ENCODE assay signal across 16 cellular contexts in genomic region chr19:49217382-49217781, GRCh38. TPM values are rescaled to one million over a fixed set of nuclear protein-coding genes. Genes with fewer than 3 reads are reported as not detected.
DNase-seq lines count a peak whose midpoint lies in the region; ATAC-seq and TF ChIP-seq lines count a peak whose summit lies in the region.
"Had no signal": no experiment of that assay in that cellular context is flagged by ENCODE, and none has a peak within 500 bp of the region (broad histone marks: within the 10 kb centered on the region; RNA-seq: fewer than 3 reads in every experiment).

No MANE protein-coding gene starts in this region.

- no peaks in the 10 kb centered on the region for H3K9me3 ChIP-seq in skeletal muscle tissue (ENCODE audit: control insufficient read depth in 3 of 3, low read length in 3 of 3)
- H3K9me3 ChIP-seq: thyroid gland had no signal

- H3K4me3 ChIP-seq in cardiac fibroblast (replicated peaks in 1 of 2; ENCODE audit: low read depth in 2 of 2, low read length in 2 of 2) (no peak overlapping the region), skeletal muscle tissue (ENCODE audit: low read length in 3 of 3) (no peak overlapping the region)
- H3K4me3 ChIP-seq: thyroid gland had no signal

- ATAC-seq in left cardiac atrium, result peak; percentile 87 to 95
- ATAC-seq in GM21515 (IDR thresholded peaks at IDR 0.05; ENCODE audit: unreplicated experiment), result no peak
- ATAC-seq: activated CD4-positive, CD25-positive, alpha-beta regulatory T cell treated with anti-CD3 and anti-CD28 coated beads, Interleukin-2, amount 50 U/mL, for 24 hours; esophagus mucosa; stimulated activated naive B cell treated with anti-CD40 and anti-IgM and Interleukin-4, amounts not matched to agents 10 μg/mL and 1 μg/mL and 100 μg/mL, for 72 hours had no signal

- peak overlapping the region; percentile 23 for H3K27ac ChIP-seq in skeletal muscle tissue (ENCODE audit: low read depth, low read length)
- H3K27ac ChIP-seq: thyroid gland had no signal

- no peak for TF ChIP-seq CTCF in cardiac fibroblast (IDR thresholded peaks at IDR 0.05; ENCODE audit: low read depth, low read length)

- DNase-seq in DMS53 (lab: John Stamatoyannopoulos, UW) (peak; percentile 41), DMS53 treated with DMSO at 0.1 percent for 48 hours (lab: John Stamatoyannopoulos, UW; ENCODE audit: unreplicated experiment) (no peak), cardiac fibroblast (ENCODE audit: low read depth in 2 of 2) (peak; percentile 46 to 89), left cardiac atrium (peak; percentile 70), SHP77 (lab: John Stamatoyannopoulos, UW) (no peak), NCI-H1417 (lab: John Stamatoyannopoulos, UW) (no peak)
- DNase-seq: 8988T; CD4-positive, CD25-positive, alpha-beta regulatory T cell; NCI-H2081; NCI-H526; stimulated activated naive B cell treated with anti-CD40 and anti-IgM and Interleukin-4, amounts not matched to agents 10 μg/mL and 1 μg/mL and 100 μg/mL, for 72 hours; thyroid gland had no signal

- no peaks in the 10 kb centered on the region for H3K27me3 ChIP-seq in skeletal muscle tissue (ENCODE audit: control insufficient read depth in 3 of 3, insufficient read depth in 3 of 3, low read length in 3 of 3)
- H3K27me3 ChIP-seq: thyroid gland had no signal

- H3K36me3 ChIP-seq in skeletal muscle tissue (ENCODE audit: control insufficient read depth in 3 of 3, insufficient read depth in 3 of 3, low read length in 3 of 3), result peaks cover 0 to 5% (median under 1%) of the 10 kb centered on the region in 3 donors
- H3K36me3 ChIP-seq: thyroid gland had no signal

- H3K9ac ChIP-seq in skeletal muscle tissue (ENCODE audit: low read depth in 1 of 3, low read length in 3 of 3), result peak overlapping the region in 1 of 3 donors; percentile 50

- intact Hi-C loops in left cardiac atrium (cut with DNase I), result no loop called here

- peaks cover 0 to 13% (median 9%) of the 10 kb centered on the region in 3 donors for H3K4me1 ChIP-seq in skeletal muscle tissue (ENCODE audit: control insufficient read depth in 3 of 3, insufficient read depth in 3 of 3, low read length in 3 of 3)
- H3K4me1 ChIP-seq: thyroid gland had no signal

RNA-seq across cellular contexts. Expression of gene TRPM4, which starts 59.8 kb away (rescaled TPM):
- total RNA-seq in left cardiac atrium (10 to 100 TPM; 24.4 to 30.6 TPM), skeletal muscle tissue (5.2 TPM)
- total RNA-seq: CD4-positive, CD25-positive, alpha-beta regulatory T cell had no signal

Comparison
In these comparisons a context has a peak if more than half of its experiments do, and no peak if none do; other contexts are left out.
1. DNase-seq: peak in DMS53 (single experiment), cardiac fibroblast (2 of 2) and left cardiac atrium (single experiment); none in DMS53 treated with DMSO at 0.1 percent for 48 hours (single experiment), SHP77 (0 of 2) and NCI-H1417 (0 of 3).